In the genomic region with DNA sequence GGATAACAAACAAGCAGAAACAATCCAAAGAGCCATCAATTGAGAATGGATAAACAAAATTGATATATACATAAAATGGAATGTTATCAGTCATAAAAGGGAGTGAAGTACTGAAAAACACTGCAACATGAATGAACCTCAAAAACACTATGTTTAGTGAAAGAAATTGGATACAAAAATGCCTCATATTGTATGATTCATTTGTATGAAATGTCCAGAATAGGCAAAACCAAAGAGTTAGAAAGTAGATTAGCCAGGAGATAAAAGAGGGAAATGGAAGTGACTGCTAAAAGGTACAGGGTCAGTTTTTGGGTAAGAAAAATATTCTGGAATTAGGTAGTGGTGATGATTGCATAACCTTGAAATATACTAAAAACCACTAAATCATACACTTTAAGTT, we compare ENCODE assay signal across 26 cellular contexts.
"Had no signal": no experiment of that assay in that cellular context is flagged by ENCODE, and none has a peak within 500 bp of the region (broad histone marks: within the 10 kb centered on the region; RNA-seq: fewer than 3 reads in every experiment).

No MANE protein-coding gene starts in this region.

- H3K36me3 ChIP-seq: brain microvascular endothelial cell, WERI-Rb-1 had no signal

- FAIRE-seq: frontal cortex, islet of Langerhans had no signal

- H3K4me3 Mint-ChIP-seq: activated CD8-positive, alpha-beta T cell treated with anti-CD3 and anti-CD28 coated beads, Interleukin-2, amount 10 ng/mL, durations not matched to agents 7 days and 5 days; activated naive CD8-positive, alpha-beta T cell treated with anti-CD3 and anti-CD28 coated beads, Interleukin-2, amount 50 U/mL, for 24 hours; activated T-helper 1 cell treated with anti-CD3 and anti-CD28 coated beads, Interleukin-12 subunit alpha, Interleukin-12 subunit beta, Interleukin-2, Interleukin-4 antibody, amounts not matched to agents 30 ng/mL and 10 ng/mL and 1 ng/mL, durations not matched to agents 14 hours and 24 hours and 36 hours; stimulated activated naive B cell treated with anti-CD40 and anti-IgM and Interleukin-4, amounts not matched to agents 10 μg/mL and 1 μg/mL and 100 μg/mL, for 72 hours had no signal

- H3K27ac Mint-ChIP-seq: activated CD8-positive, alpha-beta T cell treated with anti-CD3 and anti-CD28 coated beads, Interleukin-2, amount 10 ng/mL, durations not matched to agents 7 days and 5 days; activated naive CD8-positive, alpha-beta T cell treated with anti-CD3 and anti-CD28 coated beads, Interleukin-2, amount 50 U/mL, for 24 hours; activated T-helper 1 cell treated with anti-CD3 and anti-CD28 coated beads, Interleukin-12 subunit alpha, Interleukin-12 subunit beta, Interleukin-2, Interleukin-4 antibody, amounts not matched to agents 30 ng/mL and 10 ng/mL and 1 ng/mL, durations not matched to agents 14 hours and 24 hours and 36 hours; mesothelial cell of epicardium; naive thymus-derived CD8-positive, alpha-beta T cell; stimulated activated naive B cell treated with anti-CD40 and anti-IgM and Interleukin-4, amounts not matched to agents 10 μg/mL and 1 μg/mL and 100 μg/mL, for 72 hours had no signal

- H3K27ac ChIP-seq: brain microvascular endothelial cell, WERI-Rb-1 had no signal

- DNase-seq: activated CD4-positive, alpha-beta T cell treated with anti-CD3 and anti-CD28 coated beads for 1 hour; activated CD4-positive, alpha-beta T cell treated with anti-CD3 and anti-CD28 coated beads, Interleukin-2, amount 50 U/mL, for 1 hour; activated CD8-positive, alpha-beta T cell treated with anti-CD3 and anti-CD28 coated beads, Interleukin-2, amount 10 ng/mL, durations not matched to agents 7 days and 5 days; activated gamma-delta T cell; activated naive CD4-positive, alpha-beta T cell treated with anti-CD3 and anti-CD28 coated beads, Interleukin-2, amount 50 U/mL, for 16 hours; activated naive CD8-positive, alpha-beta T cell treated with anti-CD3 and anti-CD28 coated beads, Interleukin-2, amount 50 U/mL, for 24 hours; aorta; brain microvascular endothelial cell; dermis blood vessel endothelial cell; effector CD8-positive, alpha-beta T cell; erythroblast; glutamatergic neuron; hippocampal formation; left ventricle myocardium superior; mammary epithelial cell; naive thymus-derived CD8-positive, alpha-beta T cell; stimulated activated CD4-positive, alpha-beta T cell treated with anti-CD3 and anti-CD28 coated beads, Interleukin-2, amount 100 ng/mL, for 48 hours; stimulated activated CD8-positive, alpha-beta memory T cell treated with anti-CD3 and anti-CD28 coated beads, Interleukin-4, amount 100 ng/mL, for 48 hours; stimulated activated naive B cell treated with anti-CD40 and anti-IgM and Interleukin-4, amounts not matched to agents 10 μg/mL and 1 μg/mL and 100 μg/mL, for 72 hours; trophoblast cell; WERI-Rb-1 had no signal

- H3K9me3 Mint-ChIP-seq: activated naive CD8-positive, alpha-beta T cell treated with anti-CD3 and anti-CD28 coated beads, Interleukin-2, amount 50 U/mL, for 24 hours had no signal

- ATAC-seq: activated CD8-positive, alpha-beta T cell treated with anti-CD3 and anti-CD28 coated beads, Interleukin-2, amount 10 ng/mL, durations not matched to agents 7 days and 5 days; activated naive CD8-positive, alpha-beta T cell treated with anti-CD3 and anti-CD28 coated beads, Interleukin-2, amount 50 U/mL, for 24 hours; left ventricle myocardium superior; naive thymus-derived CD8-positive, alpha-beta T cell; sciatic nerve; stimulated activated naive B cell treated with anti-CD40 and anti-IgM and Interleukin-4, amounts not matched to agents 10 μg/mL and 1 μg/mL and 100 μg/mL, for 72 hours had no signal

- H3K4me1 Mint-ChIP-seq: activated naive CD8-positive, alpha-beta T cell treated with anti-CD3 and anti-CD28 coated beads, Interleukin-2, amount 50 U/mL, for 24 hours; stimulated activated naive B cell treated with anti-CD40 and anti-IgM and Interleukin-4, amounts not matched to agents 10 μg/mL and 1 μg/mL and 100 μg/mL, for 72 hours had no signal
